9 cellular contexts compared by ENCODE assay signal in genomic region chr11:67275606-67276409, GRCh38. TPM values are rescaled to one million over a fixed set of nuclear protein-coding genes. Genes with fewer than 3 reads are reported as not detected.
A peak's percentile ranks its signal among the peaks of the same experiment; 100 is the strongest.
DNase-seq lines count a peak whose midpoint lies in the region; ATAC-seq and TF ChIP-seq lines count a peak whose summit lies in the region.
"Had no signal": no experiment of that assay in that cellular context is flagged by ENCODE, and none has a peak within 500 bp of the region (broad histone marks: within the 10 kb centered on the region; RNA-seq: fewer than 3 reads in every experiment).

No MANE protein-coding gene starts in this region.

- H3K4ac ChIP-seq in H9 (ENCODE audit: low read depth, low read length): no peak overlapping the region

- H3K4me1 Mint-ChIP-seq in H9: peaks cover 24 to 32% of the 10 kb centered on the region in 2 experiments
- H3K4me1 Mint-ChIP-seq in activated CD4-positive, alpha-beta memory T cell treated with anti-CD3 and anti-CD28 coated beads for 36 hours (ENCODE audit: low read depth): peaks cover 85% of the 10 kb centered on the region

- H3K4me3 ChIP-seq in right atrium auricular region: no peak overlapping the region

- no peak overlapping the region for H2BK120ac ChIP-seq in H9 (ENCODE audit: low read depth, low read length, poor library complexity, severe bottlenecking)

- no peak overlapping the region for H2AK5ac ChIP-seq in H9 (ENCODE audit: insufficient read length, low read length)

- CTCF ChIA-PET in activated CD4-positive, alpha-beta memory T cell treated with anti-CD3 and anti-CD28 coated beads for 36 hours (lab: Charles Lee): interaction anchor here (1.5 to 2.1 kb wide), 2 partner anchors 13 to 42 kb away, joined by 4 to 6 read pairs; no protein-coding TSS in a partner anchor

- H3K4me2 ChIP-seq in H9 (ENCODE audit: insufficient read depth, insufficient read length, low read length): no peak overlapping the region

- H2AFZ ChIP-seq in H9 (ENCODE audit: low read length): no peak overlapping the region

- no peak overlapping the region for H3K27ac ChIP-seq in H9 (ENCODE audit: insufficient read length, low read depth, low read length)
- peak overlapping the region; percentile 84 to 90 for H3K27ac ChIP-seq in right atrium auricular region

- H3K4me3 Mint-ChIP-seq in H9: no peak overlapping the region
- H3K4me3 Mint-ChIP-seq in activated CD4-positive, alpha-beta memory T cell treated with anti-CD3 and anti-CD28 coated beads for 36 hours: peak overlapping the region; percentile 52

- in situ Hi-C loops in KBM-7 (cut with MboI; ENCODE audit: low pct_unique_long_range_greater_than_20kb, low sequenced_read_pairs): no loop called here

- H2BK20ac ChIP-seq in H9 (ENCODE audit: low read depth, low read length, poor library complexity, severe bottlenecking): no peak overlapping the region

- H2BK12ac ChIP-seq in H9 (ENCODE audit: insufficient read length, low read depth, low read length): no peak overlapping the region

- H4K20me1 ChIP-seq in H9 (ENCODE audit: control insufficient read depth, insufficient read depth, insufficient read length): no peaks in the 10 kb centered on the region

- peak overlapping the region; percentile 61 to 93 (median 90); a peak in 5 of 7 replicates for H3K27ac Mint-ChIP-seq in H9
- peak overlapping the region; percentile 97 for H3K27ac Mint-ChIP-seq in activated CD4-positive, alpha-beta memory T cell treated with anti-CD3 and anti-CD28 coated beads for 36 hours

- no peaks in the 10 kb centered on the region for H3K79me1 ChIP-seq in H9 (ENCODE audit: insufficient read depth, low read depth, low read length, poor library complexity, severe bottlenecking)

- no peak overlapping the region for H4K91ac ChIP-seq in H9 (ENCODE audit: insufficient read length, low read depth, low read length)

- no peak overlapping the region for H3K23ac ChIP-seq in H9 (ENCODE audit: insufficient read length, low read depth, low read length)

- no peak overlapping the region for H3K9ac ChIP-seq in H9 (ENCODE audit: extremely low read depth, insufficient read length, low read length)

- no peak overlapping the region for H3K56ac ChIP-seq in H9 (ENCODE audit: insufficient read length, low read depth, low read length)

- peaks cover 7% of the 10 kb centered on the region; the same call in 1 of the 2 replicates for H3K79me2 ChIP-seq in H9 (ENCODE audit: insufficient read depth, low read length)

- no peak overlapping the region for H3T11ph ChIP-seq in H9 (ENCODE audit: low read length)

- H3K9me3 Mint-ChIP-seq in H9: no peaks in the 10 kb centered on the region
- no peaks in the 10 kb centered on the region for H3K9me3 Mint-ChIP-seq in activated CD4-positive, alpha-beta memory T cell treated with anti-CD3 and anti-CD28 coated beads for 36 hours

- H3K9me3 ChIP-seq in H9 (ENCODE audit: control insufficient read depth, low read depth, low read length) (no peaks in the 10 kb centered on the region), right atrium auricular region (no peaks in the 10 kb centered on the region)

- H3K18ac ChIP-seq in H9 (ENCODE audit: insufficient read length, low read depth, low read length): no peak overlapping the region

- DNase-seq in H9: no peak
- DNase-seq in activated CD4-positive, alpha-beta memory T cell treated with anti-CD3 and anti-CD28 coated beads for 36 hours: peak; percentile 44
- no peak for DNase-seq in right atrium auricular region (ENCODE audit: low spot score)
- peak; percentile 44 for DNase-seq in stimulated activated naive CD8-positive, alpha-beta T cell treated with anti-CD3 and anti-CD28 coated beads, Interleukin-15, Interleukin-2, amounts not matched to agents 100 U/mL and 50 U/mL, for 24 hours
- no peak for DNase-seq in NCI-H748 treated with DMSO at 0.1 percent for 48 hours (lab: John Stamatoyannopoulos, UW)
- no peak for DNase-seq in CD1c-positive myeloid dendritic cell (ENCODE audit: extremely low spot score)
- DNase-seq in KBM-7: no peak
- no peak for DNase-seq in NCI-H1694 (lab: John Stamatoyannopoulos, UW)
- DNase-seq: NCI-H226 had no signal

- H4K5ac ChIP-seq in H9 (ENCODE audit: insufficient read length, low read depth, low read length): no peak overlapping the region

- H3K4me1 ChIP-seq in H9 (ENCODE audit: insufficient read depth, low read length) (peaks cover 7% of the 10 kb centered on the region), right atrium auricular region (peaks cover 0 to 97% of the 10 kb centered on the region in 2 donors)

- H2BK15ac ChIP-seq in H9 (ENCODE audit: low read depth, low read length): no peak overlapping the region

- H3K27me3 ChIP-seq in H9 (ENCODE audit: insufficient read depth, low read length) (no peaks in the 10 kb centered on the region), right atrium auricular region (no peaks in the 10 kb centered on the region)

- H3K27me3 Mint-ChIP-seq in H9 (ENCODE audit: low read depth): no peaks in the 10 kb centered on the region
- no peaks in the 10 kb centered on the region for H3K27me3 Mint-ChIP-seq in activated CD4-positive, alpha-beta memory T cell treated with anti-CD3 and anti-CD28 coated beads for 36 hours

- WGBS in H9 (ENCODE audit: extremely low coverage, insufficient read length, low lambda C conversion rate): no CpG with 5 or more reads among the region's 17 CpGs

- no peak overlapping the region for H4K8ac ChIP-seq in H9 (replicated peaks; ENCODE audit: insufficient read length, low read depth, low read length)

- intact Hi-C loops in activated CD4-positive, alpha-beta memory T cell treated with anti-CD3 and anti-CD28 coated beads for 36 hours (cut with micrococcal nuclease): loop anchor here (5.0 kb wide), 1 partner anchor 126 kb away; the partner anchor contains the start of genes PPP1CA and TBC1D10C

- ATAC-seq in stimulated activated naive CD8-positive, alpha-beta T cell treated with anti-CD3 and anti-CD28 coated beads, Interleukin-15, Interleukin-2, amounts not matched to agents 100 U/mL and 50 U/mL, for 24 hours: no peak

- POLR2A ChIA-PET in activated CD4-positive, alpha-beta memory T cell treated with anti-CD3 and anti-CD28 coated beads for 36 hours (lab: Charles Lee): interaction anchor here (0.9 to 1.8 kb wide), 3 partner anchors 11 to 36 kb away, joined by 3 to 5 read pairs (median 4); no protein-coding TSS in a partner anchor

- H3K14ac ChIP-seq in H9 (ENCODE audit: insufficient read depth, low read length): no peak overlapping the region; the same call in 1 of the 2 replicates

- TF ChIP-seq CTCF in H9 (conservative IDR thresholded peaks at IDR 0.05): no peak
- no peak for TF ChIP-seq CTCF in right atrium auricular region (IDR thresholded peaks at IDR 0.05)

- peaks cover 7 to 22% (median 20%) of the 10 kb centered on the region in 3 experiments; a peak in 6 of 7 replicates for H3K36me3 Mint-ChIP-seq in H9 (ENCODE audit: insufficient read depth in 1 of 3, low read depth in 3 of 3)
- peaks cover 63% of the 10 kb centered on the region for H3K36me3 Mint-ChIP-seq in activated CD4-positive, alpha-beta memory T cell treated with anti-CD3 and anti-CD28 coated beads for 36 hours

- H3K36me3 ChIP-seq in right atrium auricular region: peaks cover 23% of the 10 kb centered on the region

- H3K23me2 ChIP-seq in H9 (ENCODE audit: insufficient read length, low read depth, low read length, poor library complexity, severe bottlenecking): peaks cover 1% of the 10 kb centered on the region

- no peak overlapping the region for H2BK5ac ChIP-seq in H9 (ENCODE audit: insufficient read length, low read length)

RNA-seq across cellular contexts. Expression of gene GRK2, which starts 9.5 kb away (rescaled TPM):
- total RNA-seq in H9 (2021) (55.5 and 56.3 TPM in 2 replicates), right atrium auricular region (10 to 100 TPM; 52.7 to 55.9 TPM)
- total RNA-seq in activated CD4-positive, alpha-beta memory T cell treated with anti-CD3 and anti-CD28 coated beads for 36 hours: 100 to 1,000 TPM; 273 to 279 TPM

RNA-seq across cellular contexts. Expression of gene ANKRD13D, which starts 13.3 kb away (rescaled TPM):
- total RNA-seq in H9 (2021) (40.9 and 42.1 TPM in 2 replicates), right atrium auricular region (10 to 100 TPM; 14.1 to 14.9 TPM)
- total RNA-seq in activated CD4-positive, alpha-beta memory T cell treated with anti-CD3 and anti-CD28 coated beads for 36 hours: 10 to 100 TPM; 85.9 to 89.4 TPM

RNA-seq across cellular contexts. Expression of gene SSH3, which starts 27.5 kb away (rescaled TPM):
- total RNA-seq in H9 (2021): 42.2 and 44.2 TPM in 2 replicates
- total RNA-seq in activated CD4-positive, alpha-beta memory T cell treated with anti-CD3 and anti-CD28 coated beads for 36 hours: 10 to 100 TPM; 14.9 to 19.4 TPM
- total RNA-seq in right atrium auricular region: 10 to 100 TPM; 14.7 to 23.6 TPM

Comparison
In these comparisons a context has a peak if more than half of its experiments do, and no peak if none do; other contexts are left out.
1. DNase-seq: peak in activated CD4-positive, alpha-beta memory T cell treated with anti-CD3 and anti-CD28 coated beads for 36 hours (single experiment) and stimulated activated naive CD8-positive, alpha-beta T cell treated with anti-CD3 and anti-CD28 coated beads, Interleukin-15, Interleukin-2, amounts not matched to agents 100 U/mL and 50 U/mL, for 24 hours (single experiment); none in H9 (single experiment), right atrium auricular region (single experiment), NCI-H748 treated with DMSO at 0.1 percent for 48 hours (single experiment), CD1c-positive myeloid dendritic cell (single experiment), KBM-7 (single experiment) and NCI-H1694 (single experiment).